20 cellular contexts compared by ENCODE assay signal in the genomic region with DNA sequence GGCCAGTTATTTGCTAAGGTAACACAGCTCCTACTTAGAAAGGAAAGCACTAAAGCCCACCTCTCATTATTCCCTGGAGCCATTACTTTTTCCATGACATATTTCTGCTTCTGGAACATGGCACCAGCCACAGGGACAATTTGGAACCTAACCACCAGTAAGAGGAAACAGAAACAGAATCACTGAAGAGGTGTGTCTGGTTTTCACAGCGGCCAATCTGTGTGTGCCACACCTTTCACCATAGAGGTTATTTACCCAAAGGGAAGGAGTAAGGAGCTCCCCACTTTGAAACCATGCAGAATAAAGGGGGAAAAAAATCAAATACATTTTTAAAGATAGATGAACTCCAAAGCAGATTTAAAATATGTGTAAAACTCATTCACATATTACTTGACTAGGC.
"Had no signal": no experiment of that assay in that cellular context is flagged by ENCODE, and none has a peak within 500 bp of the region (broad histone marks: within the 10 kb centered on the region; RNA-seq: fewer than 3 reads in every experiment).

No MANE protein-coding gene starts in this region.

- H3K9me3 ChIP-seq: colonic mucosa, heart right ventricle, left ventricle myocardium inferior, lower lobe of right lung, psoas muscle, uterus had no signal

- ATAC-seq: heart right ventricle; lower lobe of right lung; naive thymus-derived CD4-positive, alpha-beta T cell; psoas muscle had no signal

- H3K36me3 ChIP-seq: colonic mucosa, heart right ventricle, left ventricle myocardium inferior, lower lobe of right lung, uterus had no signal

- H3K27me3 ChIP-seq: colonic mucosa, heart right ventricle, uterus had no signal

- H3K27ac ChIP-seq: colonic mucosa, heart right ventricle, left ventricle myocardium inferior, lower lobe of right lung, parathyroid adenoma, psoas muscle, uterus had no signal

- DNase-seq: cerebellar nuclear complex; colonic mucosa; dermis blood vessel endothelial cell; effector CD4-positive, alpha-beta T cell; endodermal cell; erythroblast; heart right ventricle; left ventricle myocardium inferior; lower lobe of right lung; naive thymus-derived CD4-positive, alpha-beta T cell; nephron progenitor cell; psoas muscle; stimulated activated CD4-positive, alpha-beta T cell treated with anti-CD3 and anti-CD28 coated beads, Interleukin-2, amount 100 ng/mL, for 48 hours; stimulated activated naive CD4-positive, alpha-beta T cell treated with Interleukin-2 at 50 U/mL for 16 hours; uterus had no signal

- H3K4me1 ChIP-seq: colonic mucosa, heart right ventricle, left ventricle myocardium inferior, lower lobe of right lung, parathyroid adenoma, psoas muscle, uterus had no signal

- FAIRE-seq: endothelial cell of umbilical vein, frontal cortex, keratinocyte had no signal

- H3K4me3 ChIP-seq: colonic mucosa, heart right ventricle, left ventricle myocardium inferior, lower lobe of right lung, psoas muscle, smooth muscle cell, uterus had no signal
